ENCODE assay signal across 23 cellular contexts in genomic region chrX:9857575-9857974, GRCh38.
"Had no signal": no experiment of that assay in that cellular context is flagged by ENCODE, and none has a peak within 500 bp of the region (broad histone marks: within the 10 kb centered on the region; RNA-seq: fewer than 3 reads in every experiment).

No MANE protein-coding gene starts in this region.

- DNase-seq: cortex of kidney; effector memory CD8-positive, alpha-beta T cell; foreskin fibroblast; gastrocnemius medialis; heart left ventricle; hippocampal formation; left cardiac atrium; left lung; mucosa of descending colon; naive B cell; nucleus accumbens; spleen; stimulated activated CD4-positive, alpha-beta T cell treated with anti-CD3 and anti-CD28 coated beads, Interleukin-4, amount 100 ng/mL, for 4 hours; stimulated activated naive CD8-positive, alpha-beta T cell treated with anti-CD3 and anti-CD28 coated beads, Interleukin-15, Interleukin-2, amounts not matched to agents 100 U/mL and 50 U/mL, for 24 hours; substantia nigra; testis; tibial artery had no signal

- H3K9me3 ChIP-seq: gastrocnemius medialis, heart left ventricle, left lung, mucosa of descending colon, prostate gland, right atrium auricular region, spleen, testis, vagina had no signal

- ATAC-seq: effector memory CD8-positive, alpha-beta T cell; gastrocnemius medialis; heart left ventricle; left cardiac atrium; left lung; mucosa of descending colon; natural killer cell treated with Interleukin-12 subunit alpha and Interleukin-12 subunit beta and Interleukin-15 and Interleukin-18, amount 100 ng/mL, for 72 hours; stimulated activated memory B cell treated with anti-CD40 and anti-IgM and Interleukin-4, amounts not matched to agents 10 μg/mL and 1 μg/mL and 100 μg/mL, for 72 hours; stimulated activated naive CD8-positive, alpha-beta T cell treated with anti-CD3 and anti-CD28 coated beads, Interleukin-15, Interleukin-2, amounts not matched to agents 100 U/mL and 50 U/mL, for 24 hours had no signal

- H3K4me3 Mint-ChIP-seq: effector memory CD8-positive, alpha-beta T cell; naive B cell; natural killer cell treated with Interleukin-12 subunit alpha and Interleukin-12 subunit beta and Interleukin-15 and Interleukin-18, amount 100 ng/mL, for 72 hours; stimulated activated memory B cell treated with anti-CD40 and anti-IgM and Interleukin-4, amounts not matched to agents 10 μg/mL and 1 μg/mL and 100 μg/mL, for 72 hours had no signal

- H3K36me3 Mint-ChIP-seq: naive B cell; natural killer cell treated with Interleukin-12 subunit alpha and Interleukin-12 subunit beta and Interleukin-15 and Interleukin-18, amount 100 ng/mL, for 72 hours; stimulated activated memory B cell treated with anti-CD40 and anti-IgM and Interleukin-4, amounts not matched to agents 10 μg/mL and 1 μg/mL and 100 μg/mL, for 72 hours had no signal

- H3K4me1 ChIP-seq: gastrocnemius medialis, heart left ventricle, left lung, prostate gland, right atrium auricular region, spleen, testis, tibial artery, vagina had no signal

- H3K4me3 ChIP-seq: gastrocnemius medialis, heart left ventricle, left lung, mucosa of descending colon, prostate gland, right atrium auricular region, skin epidermis, spleen, testis, tibial artery, vagina had no signal

- H3K4me1 Mint-ChIP-seq: naive B cell; stimulated activated memory B cell treated with anti-CD40 and anti-IgM and Interleukin-4, amounts not matched to agents 10 μg/mL and 1 μg/mL and 100 μg/mL, for 72 hours had no signal

- H3K36me3 ChIP-seq: gastrocnemius medialis, heart left ventricle, left lung, prostate gland, right atrium auricular region, spleen, tibial artery, vagina had no signal

- H3K27ac ChIP-seq: gastrocnemius medialis, prostate gland, right atrium auricular region, skin epidermis, spleen, testis, tibial artery, vagina had no signal

- H3K9me3 Mint-ChIP-seq: effector memory CD8-positive, alpha-beta T cell; natural killer cell treated with Interleukin-12 subunit alpha and Interleukin-12 subunit beta and Interleukin-15 and Interleukin-18, amount 100 ng/mL, for 72 hours; stimulated activated memory B cell treated with anti-CD40 and anti-IgM and Interleukin-4, amounts not matched to agents 10 μg/mL and 1 μg/mL and 100 μg/mL, for 72 hours had no signal

- H3K27me3 ChIP-seq: gastrocnemius medialis, left lung, right atrium auricular region, testis, tibial artery, vagina had no signal
